11 cellular contexts compared by ENCODE assay signal in genomic region chr1:167706931-167707877, GRCh38. TPM values are rescaled to one million over a fixed set of nuclear protein-coding genes. Genes with fewer than 3 reads are reported as not detected.
DNase-seq lines count a peak whose midpoint lies in the region; ATAC-seq lines count a peak whose summit lies in the region.
"Had no signal": no experiment of that assay in that cellular context is flagged by ENCODE, and none has a peak within 500 bp of the region (broad histone marks: within the 10 kb centered on the region; RNA-seq: fewer than 3 reads in every experiment).

No MANE protein-coding gene starts in this region.

- H3K9me3 Mint-ChIP-seq in activated CD4-positive, alpha-beta T cell treated with anti-CD3 and anti-CD28 coated beads, Interleukin-2, amount 10 ng/mL, durations not matched to agents 24 days and 14 days, result no peaks in the 10 kb centered on the region
- no peaks in the 10 kb centered on the region for H3K9me3 Mint-ChIP-seq in natural killer cell treated with Interleukin-12 subunit alpha and Interleukin-12 subunit beta and Interleukin-15 and Interleukin-18, amount 100 ng/mL, for 72 hours
- H3K9me3 Mint-ChIP-seq: central memory CD8-positive, alpha-beta T cell had no signal

- no peaks in the 10 kb centered on the region for H4K20me1 ChIP-seq in Karpas-422 (ENCODE audit: insufficient read depth, low read depth, low read length)

- H3K9me3 ChIP-seq in Karpas-422 (ENCODE audit: low read length), result no peaks in the 10 kb centered on the region

- no peaks in the 10 kb centered on the region for H3K9me2 ChIP-seq in Karpas-422 (replicated peaks; ENCODE audit: insufficient read depth, low read length)

- no peaks in the 10 kb centered on the region for H3K79me2 ChIP-seq in Karpas-422 (ENCODE audit: low read length)

- H2AFZ ChIP-seq in Karpas-422 (ENCODE audit: low read length), result no peak overlapping the region

- ATAC-seq in GM21723 (IDR thresholded peaks at IDR 0.05; ENCODE audit: unreplicated experiment), result peak; percentile 54
- ATAC-seq in natural killer cell treated with Interleukin-12 subunit alpha and Interleukin-12 subunit beta and Interleukin-15 and Interleukin-18, amount 100 ng/mL, for 72 hours, result no peak

- H3K4me3 Mint-ChIP-seq in activated CD4-positive, alpha-beta T cell treated with anti-CD3 and anti-CD28 coated beads, Interleukin-2, amount 10 ng/mL, durations not matched to agents 24 days and 14 days, result no peak overlapping the region
- H3K4me3 Mint-ChIP-seq in natural killer cell treated with Interleukin-12 subunit alpha and Interleukin-12 subunit beta and Interleukin-15 and Interleukin-18, amount 100 ng/mL, for 72 hours, result no peak overlapping the region
- H3K4me3 Mint-ChIP-seq: central memory CD8-positive, alpha-beta T cell had no signal

- no peaks in the 10 kb centered on the region for H3K36me3 ChIP-seq in Karpas-422 (ENCODE audit: insufficient read depth, low read length)

- intact Hi-C loops in activated CD4-positive, alpha-beta T cell treated with anti-CD3 and anti-CD28 coated beads, Interleukin-2, amount 10 ng/mL, durations not matched to agents 24 days and 14 days (cut with micrococcal nuclease), result no loop called here

- H3K27ac Mint-ChIP-seq in activated CD4-positive, alpha-beta T cell treated with anti-CD3 and anti-CD28 coated beads, Interleukin-2, amount 10 ng/mL, durations not matched to agents 24 days and 14 days, result peak overlapping the region; percentile 48
- peak overlapping the region; percentile 48 to 86 for H3K27ac Mint-ChIP-seq in natural killer cell treated with Interleukin-12 subunit alpha and Interleukin-12 subunit beta and Interleukin-15 and Interleukin-18, amount 100 ng/mL, for 72 hours

- no peak overlapping the region for H3K27ac ChIP-seq in Karpas-422 (ENCODE audit: low read length)
- H3K27ac ChIP-seq: SK-N-MC had no signal

- no peak for DNase-seq in activated CD4-positive, alpha-beta T cell treated with anti-CD3 and anti-CD28 coated beads, Interleukin-2, amount 10 ng/mL, durations not matched to agents 24 days and 14 days
- no peak for DNase-seq in activated CD4-positive, alpha-beta T cell treated with anti-CD3 and anti-CD28 coated beads, Interleukin-2, amount 50 U/mL, for 4 hours
- no peak for DNase-seq in Karpas-422
- DNase-seq in natural killer cell treated with Interleukin-12 subunit alpha and Interleukin-12 subunit beta and Interleukin-15 and Interleukin-18, amount 100 ng/mL, for 72 hours (ENCODE audit: low spot score), result no peak
- DNase-seq in islet precursor cell, result no peak
- DNase-seq in SIG-M5 (lab: John Stamatoyannopoulos, UW), result no peak
- no peak for DNase-seq in EL
- DNase-seq: IMR-90 had no signal

- H3K4me1 Mint-ChIP-seq in activated CD4-positive, alpha-beta T cell treated with anti-CD3 and anti-CD28 coated beads, Interleukin-2, amount 10 ng/mL, durations not matched to agents 24 days and 14 days, result peaks cover 10% of the 10 kb centered on the region
- H3K4me1 Mint-ChIP-seq in natural killer cell treated with Interleukin-12 subunit alpha and Interleukin-12 subunit beta and Interleukin-15 and Interleukin-18, amount 100 ng/mL, for 72 hours (ENCODE audit: low read depth in 2 of 2), result peaks cover 14 to 18% of the 10 kb centered on the region in 2 donors

- 0 out of 2 replicates have a peak overlapping the region, but pooled peaks have one; percentile 18 for H3K9ac ChIP-seq in Karpas-422 (ENCODE audit: low read length)

- no peaks in the 10 kb centered on the region for H3K27me3 ChIP-seq in Karpas-422 (ENCODE audit: low read length)

- H3K4me3 ChIP-seq in Karpas-422 (ENCODE audit: low read length), result 0 out of 2 replicates have a peak overlapping the region, but pooled peaks have one; percentile 13
- H3K4me3 ChIP-seq: SK-N-MC had no signal

- H3K27me3 Mint-ChIP-seq in activated CD4-positive, alpha-beta T cell treated with anti-CD3 and anti-CD28 coated beads, Interleukin-2, amount 10 ng/mL, durations not matched to agents 24 days and 14 days, result no peaks in the 10 kb centered on the region
- no peaks in the 10 kb centered on the region for H3K27me3 Mint-ChIP-seq in natural killer cell treated with Interleukin-12 subunit alpha and Interleukin-12 subunit beta and Interleukin-15 and Interleukin-18, amount 100 ng/mL, for 72 hours
- H3K27me3 Mint-ChIP-seq: central memory CD8-positive, alpha-beta T cell had no signal

- peaks cover 52% of the 10 kb centered on the region for H3K4me1 ChIP-seq in Karpas-422 (ENCODE audit: low read length)

- H3K36me3 Mint-ChIP-seq in activated CD4-positive, alpha-beta T cell treated with anti-CD3 and anti-CD28 coated beads, Interleukin-2, amount 10 ng/mL, durations not matched to agents 24 days and 14 days (ENCODE audit: low read depth), result peaks cover 38% of the 10 kb centered on the region
- H3K36me3 Mint-ChIP-seq in natural killer cell treated with Interleukin-12 subunit alpha and Interleukin-12 subunit beta and Interleukin-15 and Interleukin-18, amount 100 ng/mL, for 72 hours, result no peaks in the 10 kb centered on the region

- peak overlapping the region; percentile 50 for H3K4me2 ChIP-seq in Karpas-422 (ENCODE audit: low read depth, low read length, poor library complexity, severe bottlenecking)

RNA-seq across cellular contexts. Expression of gene MPZL1, which starts 14.6 kb away (rescaled TPM):
- 39.3 and 41.8 TPM in 2 replicates for total RNA-seq in activated CD4-positive, alpha-beta T cell treated with anti-CD3 and anti-CD28 coated beads, Interleukin-2, amount 10 ng/mL, durations not matched to agents 24 days and 14 days
- total RNA-seq in Karpas-422 (2014; rRNA removed; shearing (Covaris generic); ENCODE audit: low replicate concordance), result 13.5 and 24.9 TPM in 2 replicates
- 10 to 100 TPM; 15.3 to 25.6 TPM for total RNA-seq in natural killer cell treated with Interleukin-12 subunit alpha and Interleukin-12 subunit beta and Interleukin-15 and Interleukin-18, amount 100 ng/mL, for 72 hours
